ENCODE assay signal across 9 cellular contexts in the genomic region with DNA sequence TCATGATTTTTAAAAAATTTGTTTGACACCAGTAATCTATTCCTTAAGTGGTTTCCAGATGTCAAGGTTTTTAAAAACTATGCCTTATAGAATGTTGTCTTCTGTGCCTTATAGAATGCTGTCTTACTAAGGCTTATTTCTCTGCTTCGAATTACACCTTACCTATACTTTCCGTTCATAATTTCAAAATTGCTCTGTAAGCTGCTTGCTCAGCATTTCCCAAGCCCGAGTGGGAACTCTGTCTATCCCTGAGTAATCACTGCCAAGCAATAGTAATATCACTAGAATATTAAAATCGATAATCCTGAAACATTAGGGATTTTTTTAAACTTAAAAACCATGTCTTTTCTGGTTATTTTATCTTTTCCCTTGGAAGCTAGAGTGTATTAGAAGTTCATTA.
"Had no signal": no experiment of that assay in that cellular context is flagged by ENCODE, and none has a peak within 500 bp of the region (broad histone marks: within the 10 kb centered on the region; RNA-seq: fewer than 3 reads in every experiment).

No MANE protein-coding gene starts in this region.

- H3K9me3 Mint-ChIP-seq: HFFc6 had no signal

- ATAC-seq: HCT116 had no signal

- H3K4me3 Mint-ChIP-seq: HFFc6 had no signal

- H3K36me3 ChIP-seq: HAP-1 had no signal

- H3K27ac Mint-ChIP-seq: HFFc6 had no signal

- H3K27ac ChIP-seq: GM23248, HL-60, KMS-11 had no signal

- DNase-seq: GM23248, GOT3, H7, HFFc6, KBM-7 had no signal

- H3K4me2 ChIP-seq: KMS-11 had no signal

- H3K4me1 ChIP-seq: HAP-1 had no signal

- H3K4me3 ChIP-seq: GM23248, HAP-1 had no signal

- H3K9me3 ChIP-seq: HAP-1 had no signal
